In genomic region chr16:75532791-75533190, GRCh38 we compare ENCODE assay signal across 28 cellular contexts. TPM values are rescaled to one million over a fixed set of nuclear protein-coding genes. Genes with fewer than 3 reads are reported as not detected.
"Had no signal": no experiment of that assay in that cellular context is flagged by ENCODE, and none has a peak within 500 bp of the region (broad histone marks: within the 10 kb centered on the region; RNA-seq: fewer than 3 reads in every experiment).

No MANE protein-coding gene starts in this region.

- H3K27me3 ChIP-seq: esophagus squamous epithelium, gastroesophageal sphincter had no signal

- DNase-seq: activated CD4-positive, alpha-beta memory T cell treated with anti-CD3 and anti-CD28 coated beads, Interleukin-2, amount 10 ng/mL, durations not matched to agents 7 days and 5 days; activated CD4-positive, alpha-beta T cell treated with anti-CD3 and anti-CD28 coated beads for 1 hour; activated CD4-positive, alpha-beta T cell treated with anti-CD3 and anti-CD28 coated beads for 4 hours; activated CD4-positive, alpha-beta T cell treated with anti-CD3 and anti-CD28 coated beads, Interleukin-2, amount 10 ng/mL, durations not matched to agents 7 days and 5 days; activated CD4-positive, alpha-beta T cell treated with anti-CD3 and anti-CD28 coated beads, Interleukin-2, amount 50 U/mL, for 4 hours; activated CD8-positive, alpha-beta memory T cell treated with anti-CD3 and anti-CD28 coated beads, Interleukin-2, amount 50 U/mL, for 48 hours; activated naive CD4-positive, alpha-beta T cell treated with anti-CD3 and anti-CD28 coated beads, Interleukin-2, amount 10 ng/mL, durations not matched to agents 7 days and 5 days; activated naive CD8-positive, alpha-beta T cell treated with anti-CD3 and anti-CD28 coated beads, Interleukin-2, amount 10 ng/mL, durations not matched to agents 7 days and 5 days; activated T-cell treated with anti-CD3 and anti-CD28 coated beads for 4 hours; activated T-cell treated with anti-CD3 and anti-CD28 coated beads, Interleukin-2, amount 50 U/mL, for 24 hours; activated T-cell treated with anti-CD3 and anti-CD28 coated beads, Interleukin-2, amount 50 U/mL, for 72 hours; brain microvascular endothelial cell; cortex of kidney; dermis blood vessel endothelial cell; effector CD8-positive, alpha-beta T cell; esophagus squamous epithelium; foreskin melanocyte; T-helper 2 cell had no signal

- H3K4me3 Mint-ChIP-seq: activated CD4-positive, alpha-beta memory T cell treated with anti-CD3 and anti-CD28 coated beads, Interleukin-2, amount 10 ng/mL, durations not matched to agents 7 days and 5 days; activated CD4-positive, alpha-beta T cell treated with anti-CD3 and anti-CD28 coated beads, Interleukin-2, amount 10 ng/mL, durations not matched to agents 7 days and 5 days; activated naive CD4-positive, alpha-beta T cell treated with anti-CD3 and anti-CD28 coated beads, Interleukin-2, amount 10 ng/mL, durations not matched to agents 7 days and 5 days; activated naive CD8-positive, alpha-beta T cell treated with anti-CD3 and anti-CD28 coated beads, Interleukin-2, amount 10 ng/mL, durations not matched to agents 7 days and 5 days; activated T-cell treated with anti-CD3 and anti-CD28 coated beads, Interleukin-2, amount 50 U/mL, for 24 hours; activated T-cell treated with anti-CD3 and anti-CD28 coated beads, Interleukin-2, amount 50 U/mL, for 72 hours; central memory CD8-positive, alpha-beta T cell had no signal

- H3K9me3 Mint-ChIP-seq: activated CD4-positive, alpha-beta memory T cell treated with anti-CD3 and anti-CD28 coated beads, Interleukin-2, amount 10 ng/mL, durations not matched to agents 7 days and 5 days; activated CD4-positive, alpha-beta T cell treated with anti-CD3 and anti-CD28 coated beads, Interleukin-2, amount 10 ng/mL, durations not matched to agents 7 days and 5 days; activated naive CD4-positive, alpha-beta T cell treated with anti-CD3 and anti-CD28 coated beads, Interleukin-2, amount 10 ng/mL, durations not matched to agents 7 days and 5 days; activated naive CD4-positive, alpha-beta T cell treated with anti-CD3 and anti-CD28 coated beads, Interleukin-2, amount 50 U/mL, for 72 hours; activated naive CD8-positive, alpha-beta T cell treated with anti-CD3 and anti-CD28 coated beads, Interleukin-2, amount 10 ng/mL, durations not matched to agents 7 days and 5 days; activated T-cell treated with anti-CD3 and anti-CD28 coated beads, Interleukin-2, amount 50 U/mL, for 24 hours; activated T-cell treated with anti-CD3 and anti-CD28 coated beads, Interleukin-2, amount 50 U/mL, for 72 hours; central memory CD8-positive, alpha-beta T cell had no signal

- H3K9me3 ChIP-seq: esophagus squamous epithelium, gastroesophageal sphincter had no signal

- FAIRE-seq: astrocyte, bronchial epithelial cell, colon, endometrium, endothelial cell of umbilical vein had no signal

- H3K4me1 ChIP-seq: esophagus squamous epithelium, gastroesophageal sphincter had no signal

- H3K36me3 Mint-ChIP-seq: activated naive CD4-positive, alpha-beta T cell treated with anti-CD3 and anti-CD28 coated beads, Interleukin-2, amount 10 ng/mL, durations not matched to agents 7 days and 5 days; activated naive CD4-positive, alpha-beta T cell treated with anti-CD3 and anti-CD28 coated beads, Interleukin-2, amount 50 U/mL, for 72 hours; activated naive CD8-positive, alpha-beta T cell treated with anti-CD3 and anti-CD28 coated beads, Interleukin-2, amount 10 ng/mL, durations not matched to agents 7 days and 5 days had no signal

- H3K27me3 Mint-ChIP-seq: activated CD4-positive, alpha-beta memory T cell treated with anti-CD3 and anti-CD28 coated beads, Interleukin-2, amount 10 ng/mL, durations not matched to agents 7 days and 5 days; activated CD4-positive, alpha-beta T cell treated with anti-CD3 and anti-CD28 coated beads, Interleukin-2, amount 10 ng/mL, durations not matched to agents 7 days and 5 days; activated T-cell treated with anti-CD3 and anti-CD28 coated beads, Interleukin-2, amount 50 U/mL, for 24 hours; central memory CD8-positive, alpha-beta T cell had no signal

- H3K36me3 ChIP-seq: brain microvascular endothelial cell, esophagus squamous epithelium, gastroesophageal sphincter had no signal

- H3K4me1 Mint-ChIP-seq: activated CD4-positive, alpha-beta memory T cell treated with anti-CD3 and anti-CD28 coated beads, Interleukin-2, amount 10 ng/mL, durations not matched to agents 7 days and 5 days; activated CD4-positive, alpha-beta T cell treated with anti-CD3 and anti-CD28 coated beads, Interleukin-2, amount 10 ng/mL, durations not matched to agents 7 days and 5 days; activated naive CD4-positive, alpha-beta T cell treated with anti-CD3 and anti-CD28 coated beads, Interleukin-2, amount 10 ng/mL, durations not matched to agents 7 days and 5 days; activated naive CD8-positive, alpha-beta T cell treated with anti-CD3 and anti-CD28 coated beads, Interleukin-2, amount 10 ng/mL, durations not matched to agents 7 days and 5 days; central memory CD8-positive, alpha-beta T cell had no signal

- H3K4me3 ChIP-seq: esophagus squamous epithelium, gastroesophageal sphincter had no signal

- H3K27ac Mint-ChIP-seq: activated CD4-positive, alpha-beta memory T cell treated with anti-CD3 and anti-CD28 coated beads, Interleukin-2, amount 10 ng/mL, durations not matched to agents 7 days and 5 days; activated CD4-positive, alpha-beta T cell treated with anti-CD3 and anti-CD28 coated beads, Interleukin-2, amount 10 ng/mL, durations not matched to agents 7 days and 5 days; activated naive CD4-positive, alpha-beta T cell treated with anti-CD3 and anti-CD28 coated beads, Interleukin-2, amount 10 ng/mL, durations not matched to agents 7 days and 5 days; activated naive CD8-positive, alpha-beta T cell treated with anti-CD3 and anti-CD28 coated beads, Interleukin-2, amount 10 ng/mL, durations not matched to agents 7 days and 5 days; activated T-cell treated with anti-CD3 and anti-CD28 coated beads, Interleukin-2, amount 50 U/mL, for 24 hours; activated T-cell treated with anti-CD3 and anti-CD28 coated beads, Interleukin-2, amount 50 U/mL, for 72 hours had no signal

RNA-seq across cellular contexts. Expression of gene CHST5, which starts 3.1 kb away (rescaled TPM):
- total RNA-seq: activated naive CD8-positive, alpha-beta T cell treated with anti-CD3 and anti-CD28 coated beads, Interleukin-2, amount 10 ng/mL, durations not matched to agents 7 days and 5 days; bronchial epithelial cell; dermis blood vessel endothelial cell; fibroblast of villous mesenchyme; gastroesophageal sphincter; T-helper 1 cell treated with Interleukin-12 subunit alpha and Interleukin-12 subunit beta and Interleukin-4 antibody, amounts not matched to agents 30 ng/mL and 1 ng/mL, for 36 hours had no signal

RNA-seq across cellular contexts. Expression of gene CHST6, which starts 37.5 kb away (rescaled TPM):
- total RNA-seq: activated CD4-positive, alpha-beta memory T cell treated with anti-CD3 and anti-CD28 coated beads, Interleukin-2, amount 10 ng/mL, durations not matched to agents 7 days and 5 days; activated CD4-positive, alpha-beta T cell treated with anti-CD3 and anti-CD28 coated beads, Interleukin-2, amount 10 ng/mL, durations not matched to agents 7 days and 5 days; activated naive CD4-positive, alpha-beta T cell treated with anti-CD3 and anti-CD28 coated beads, Interleukin-2, amount 50 U/mL, for 72 hours; T-helper 1 cell treated with Interleukin-12 subunit alpha and Interleukin-12 subunit beta and Interleukin-4 antibody, amounts not matched to agents 30 ng/mL and 1 ng/mL, for 36 hours had no signal
